16 cellular contexts compared by ENCODE assay signal in genomic region chr1:29985376-29985945, GRCh38.
DNase-seq lines count a peak whose midpoint lies in the region; ATAC-seq, FAIRE-seq and TF ChIP-seq lines count a peak whose summit lies in the region.
"Had no signal": no experiment of that assay in that cellular context is flagged by ENCODE, and none has a peak within 500 bp of the region (broad histone marks: within the 10 kb centered on the region; RNA-seq: fewer than 3 reads in every experiment).

No MANE protein-coding gene starts in this region.

- H3K27ac ChIP-seq in right atrium auricular region = no peak overlapping the region
- H3K27ac ChIP-seq in H1 (ENCODE audit: low read depth, low read length) = no peak overlapping the region
- peak overlapping the region in 2 of 4 donors; percentile 6 to 28 for H3K27ac ChIP-seq in transverse colon
- H3K27ac ChIP-seq in gastrocnemius medialis = no peak overlapping the region

- no peaks in the 10 kb centered on the region for H3K79me2 ChIP-seq in H1 (ENCODE audit: control insufficient read depth in 1 of 2, insufficient read depth in 2 of 2, low read length in 2 of 2)

- peak overlapping the region; percentile 71; the same call in 1 of the 2 replicates for H3K18ac ChIP-seq in H1 (ENCODE audit: extremely low read depth, low read length)

- no peak for TF ChIP-seq RAD21 in H1 (IDR thresholded peaks at IDR 0.05 in 1 of 2, conservative IDR thresholded peaks at IDR 0.05 in 1 of 2; ENCODE audit: low read depth in 2 of 2, low read length in 2 of 2)

- no peak overlapping the region for H4K8ac ChIP-seq in H1 (ENCODE audit: extremely low read depth, insufficient read depth, low read length)

- H3K79me1 ChIP-seq in H1 (ENCODE audit: low read depth, low read length) = no peaks in the 10 kb centered on the region

- H3K23me2 ChIP-seq in H1 (ENCODE audit: low read depth, low read length) = no peaks in the 10 kb centered on the region

- no peak overlapping the region for H2AK5ac ChIP-seq in H1 (ENCODE audit: low read depth, low read length)

- H2AFZ ChIP-seq in H1 (ENCODE audit: low read length) = no peak overlapping the region

- no peak overlapping the region for H3K4ac ChIP-seq in H1 (replicated peaks; ENCODE audit: insufficient read length, low read depth, low read length)

- no peak overlapping the region for H2BK20ac ChIP-seq in H1 (ENCODE audit: low read length)

- H3K23ac ChIP-seq in H1 (ENCODE audit: insufficient read length) = no peak overlapping the region

- no peaks in the 10 kb centered on the region for H3K36me3 ChIP-seq in right atrium auricular region
- H3K36me3 ChIP-seq in H1 (ENCODE audit: control insufficient read depth in 2 of 4, insufficient read depth in 4 of 4, low read length in 3 of 4) = no peaks in the 10 kb centered on the region
- H3K36me3 ChIP-seq in transverse colon = no peaks in the 10 kb centered on the region
- H3K36me3 ChIP-seq in gastrocnemius medialis = no peaks in the 10 kb centered on the region
- H3K36me3 ChIP-seq: Peyer's patch had no signal

- ATAC-seq in left cardiac atrium (no peak), gastrocnemius medialis (no peak)
- ATAC-seq: GM23338 had no signal

- H3K4me3 ChIP-seq in right atrium auricular region = no peak overlapping the region
- no peak overlapping the region for H3K4me3 ChIP-seq in H1 (ENCODE audit: extremely low read depth in 1 of 4, insufficient read depth in 2 of 4, low read depth in 3 of 4, low read length in 4 of 4)
- H3K4me3 ChIP-seq in transverse colon = no peak overlapping the region
- H3K4me3 ChIP-seq in gastrocnemius medialis = no peak overlapping the region
- H3K4me3 ChIP-seq: GM23338 had no signal

- CTCF ChIA-PET in H1 (lab: Charles Lee; ENCODE audit: partially characterized antibody) = interaction anchor here (1.4 kb wide), 1 partner anchor 100 kb away, joined by 3 read pairs; no protein-coding TSS in a partner anchor

- DNase-seq in right atrium auricular region (ENCODE audit: low spot score) (peak; percentile 53), left cardiac atrium (no peak), H1 (ENCODE audit: low read depth in 1 of 2, low spot score in 2 of 2) (peak in 1 of 2 experiments; percentile 16), mesenteric fat pad (ENCODE audit: low spot score) (peak; percentile 51), transverse colon (no peak), GM12892 (ENCODE audit: insufficient read length) (no peak), gastrocnemius medialis (no peak)
- no peak for DNase-seq in activated effector memory CD4-positive, alpha-beta T cell treated with anti-CD3 and anti-CD28 coated beads, Interleukin-2, amount 50 U/mL, for 16 hours
- DNase-seq: CD4-positive, alpha-beta T cell; DND-41; KG1; NCI-H1092; Right ventricle myocardium superior had no signal

- intact Hi-C loops in left cardiac atrium (cut with DNase I) = no loop called here
- intact Hi-C loops in transverse colon (cut with DNase I; ENCODE audit: low total_unique reads) = no loop called here
- intact Hi-C loops in gastrocnemius medialis (cut with DNase I; ENCODE audit: low total_unique reads) = no loop called here

- no peak overlapping the region for H4K91ac ChIP-seq in H1 (replicated peaks; ENCODE audit: insufficient read length, low read length)

- H2BK15ac ChIP-seq in H1 (ENCODE audit: low read length) = no peak overlapping the region

- H4K20me1 ChIP-seq in H1 (replicated peaks in 1 of 2; ENCODE audit: control insufficient read depth in 1 of 2, insufficient read depth in 2 of 2, low read length in 2 of 2) = no peaks in the 10 kb centered on the region

- no peak overlapping the region for H3K14ac ChIP-seq in H1 (ENCODE audit: insufficient read length)

- FAIRE-seq in H1 (lab: Jason Lieb, UNC) = no peak
- FAIRE-seq in GM12892 (lab: Jason Lieb, UNC) = no peak
- FAIRE-seq: A204.1 had no signal

- H3K9me3 ChIP-seq in right atrium auricular region = no peaks in the 10 kb centered on the region
- H3K9me3 ChIP-seq in H1 (ENCODE audit: insufficient read depth in 2 of 2, low read depth in 1 of 2, low read length in 1 of 2) = no peaks in the 10 kb centered on the region
- no peaks in the 10 kb centered on the region for H3K9me3 ChIP-seq in transverse colon
- no peaks in the 10 kb centered on the region for H3K9me3 ChIP-seq in gastrocnemius medialis
- H3K9me3 ChIP-seq: Peyer's patch had no signal

- H3K4me2 ChIP-seq in H1 (ENCODE audit: insufficient read depth in 1 of 2, low read depth in 2 of 2, low read length in 2 of 2) = no peak overlapping the region
- H3K4me2 ChIP-seq: GM23338 had no signal

- in situ Hi-C loops in transverse colon (cut with MboI; ENCODE audit: low pct_ligation_motif_present in 1 of 4, low pct_unique_long_range_greater_than_20kb in 1 of 4, low sequenced_read_pairs in 3 of 4) (loop anchor here in 1 of 4 donors (10.0 kb wide), 1 partner anchor 61 kb away; no protein-coding TSS in a partner anchor), gastrocnemius medialis (cut with MboI; ENCODE audit: low sequenced_read_pairs in 4 of 4) (no loop called here)

- POLR2A ChIA-PET in H1 (lab: Charles Lee; ENCODE audit: partially characterized antibody) = no interaction called here

- TF ChIP-seq POLR2A in H1 (IDR thresholded peaks at IDR 0.05; ENCODE audit: control extremely low read depth in 1 of 2, low read depth in 2 of 2, low read length in 2 of 2) = no peak
- no peak for TF ChIP-seq POLR2A in transverse colon (IDR thresholded peaks at IDR 0.05)
- no peak for TF ChIP-seq POLR2A in GM12892 (IDR thresholded peaks at IDR 0.05; ENCODE audit: low read depth, low read length)
- no peak for TF ChIP-seq POLR2A in gastrocnemius medialis (IDR thresholded peaks at IDR 0.05)

- no peak overlapping the region for H3K9ac ChIP-seq in H1 (replicated peaks in 1 of 4; ENCODE audit: extremely low read depth in 1 of 4, low read depth in 3 of 4, low read length in 3 of 4)

- no peak overlapping the region for H2BK120ac ChIP-seq in H1 (replicated peaks; ENCODE audit: low read depth, low read length)

- peaks cover 0 to 16% of the 10 kb centered on the region in 2 donors for H3K4me1 ChIP-seq in right atrium auricular region
- H3K4me1 ChIP-seq in H1 (replicated peaks in 1 of 4; ENCODE audit: control insufficient read depth in 3 of 4, insufficient read depth in 4 of 4, low read length in 3 of 4) = peaks cover 3 to 13% (median 8%) of the 10 kb centered on the region in 4 experiments
- H3K4me1 ChIP-seq in transverse colon = no peaks in the 10 kb centered on the region
- H3K4me1 ChIP-seq in gastrocnemius medialis = no peaks in the 10 kb centered on the region

- TF ChIP-seq EP300 in H1 (IDR thresholded peaks at IDR 0.05; ENCODE audit: borderline replicate concordance in 1 of 2, low read depth in 2 of 2, low read length in 2 of 2) = no peak
- no peak for TF ChIP-seq EP300 in transverse colon (IDR thresholded peaks at IDR 0.05; ENCODE audit: low read depth)

- H3K56ac ChIP-seq in H1 (replicated peaks; ENCODE audit: insufficient read length, low read depth, low read length) = no peak overlapping the region

- 79% methylated on average over 9 of the region's 9 CpGs; no CpG with 5 or more reads in 1 of the 2 experiments for WGBS in H1 (ENCODE audit: extremely low coverage in 1 of 2, insufficient coverage in 1 of 2, insufficient read length in 1 of 2, insufficient replicate concordance in 2 of 2, low coverage in 1 of 2, low lambda C conversion rate in 2 of 2, missing lambda C conversion rate in 1 of 2), 2 experiments
- WGBS in transverse colon (ENCODE audit: low coverage in 1 of 2), 2 donors = 50 to 67% methylated on average over 5 to 9 of the region's 9 CpGs

- H4K5ac ChIP-seq in H1 (ENCODE audit: insufficient read length, low read depth, low read length) = no peak overlapping the region

- no peak overlapping the region for H2BK5ac ChIP-seq in H1 (ENCODE audit: low read depth, low read length)

- H2BK12ac ChIP-seq in H1 (ENCODE audit: low read depth, low read length) = peak overlapping the region; percentile 85; the same call in 1 of the 2 replicates

- TF ChIP-seq CTCF in right atrium auricular region (IDR thresholded peaks at IDR 0.05) (no peak), H1 (IDR thresholded peaks at IDR 0.05; ENCODE audit: control extremely low read depth in 1 of 3, insufficient read depth in 1 of 3, low read depth in 1 of 3, low read length in 3 of 3) (no peak), transverse colon (IDR thresholded peaks at IDR 0.05) (no peak), gastrocnemius medialis (IDR thresholded peaks at IDR 0.05 in 4 of 5, conservative IDR thresholded peaks at IDR 0.05 in 1 of 5) (no peak)

- H3K27me3 ChIP-seq in right atrium auricular region (no peaks in the 10 kb centered on the region), H1 (replicated peaks in 1 of 4; ENCODE audit: control insufficient read depth in 3 of 4, extremely low read depth in 1 of 4, insufficient read depth in 3 of 4, low read length in 3 of 4) (no peaks in the 10 kb centered on the region), transverse colon (peaks cover 4% of the 10 kb centered on the region), gastrocnemius medialis (no peaks in the 10 kb centered on the region)
- H3K27me3 ChIP-seq: Peyer's patch had no signal

TF ChIP-seq in H1, 55 proteins besides CTCF, POLR2A, EP300 and RAD21:
- TF ChIP-seq RNF2 (IDR thresholded peaks at IDR 0.05; ENCODE audit: borderline replicate concordance, low read depth, low read length, missing control alignments, poor library complexity, severe bottlenecking) = no peak

Comparison
In these comparisons a context has a peak if more than half of its experiments do, and no peak if none do; other contexts are left out.
1. DNase-seq: peak in right atrium auricular region (single experiment) and mesenteric fat pad (single experiment); none in left cardiac atrium (single experiment), activated effector memory CD4-positive, alpha-beta T cell treated with anti-CD3 and anti-CD28 coated beads, Interleukin-2, amount 50 U/mL, for 16 hours (single experiment), transverse colon (single experiment), GM12892 (single experiment) and gastrocnemius medialis (0 of 2).